Comparison of ENCODE assay signal across 14 cellular contexts in the genomic region with DNA sequence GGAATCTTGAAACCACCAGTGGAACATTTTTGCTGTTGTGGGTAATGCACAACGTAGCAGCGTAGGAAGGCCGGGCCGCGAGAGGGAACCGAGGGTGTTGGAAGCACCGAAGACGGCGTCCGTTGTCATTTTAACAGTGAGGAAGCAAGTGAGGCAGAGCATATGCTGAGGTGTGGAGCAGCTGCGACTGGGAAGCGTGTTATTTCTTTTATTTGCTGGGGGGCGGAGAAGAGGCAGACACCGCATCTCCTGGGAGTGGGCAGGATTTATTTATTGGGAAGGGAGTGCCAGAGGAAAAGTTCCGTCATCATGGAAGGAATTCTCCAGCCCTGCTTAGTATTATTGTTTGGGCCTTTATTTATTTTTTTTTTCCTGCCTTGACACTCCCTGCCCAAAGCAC.
DNase-seq lines count a peak whose midpoint lies in the region; ATAC-seq, FAIRE-seq and TF ChIP-seq lines count a peak whose summit lies in the region.
"Had no signal": no experiment of that assay in that cellular context is flagged by ENCODE, and none has a peak within 500 bp of the region (broad histone marks: within the 10 kb centered on the region; RNA-seq: fewer than 3 reads in every experiment).

No MANE protein-coding gene starts in this region.

- no peak overlapping the region for H3K9ac ChIP-seq in K562 (ENCODE audit: insufficient read depth in 1 of 2, low read depth in 2 of 2, low read length in 2 of 2)
- H3K9ac ChIP-seq in rectal smooth muscle tissue (ENCODE audit: low read length), result no peak overlapping the region

- WGBS in K562 (ENCODE audit: insufficient coverage, low coverage, missing lambda C conversion rate), result 3% methylated on average over 15 of the region's 15 CpGs

- no peak overlapping the region for H3K4me3 Mint-ChIP-seq in Calu3 (ENCODE audit: low read depth, unreplicated experiment)
- H3K4me3 Mint-ChIP-seq: activated CD4-positive, alpha-beta T cell treated with anti-CD3 and anti-CD28 coated beads, Interleukin-2, amount 10 ng/mL, durations not matched to agents 24 days and 14 days had no signal

- H3K36me3 Mint-ChIP-seq in Calu3 (ENCODE audit: insufficient read depth, unreplicated experiment), result no peaks in the 10 kb centered on the region

- H4K20me1 ChIP-seq in K562 (replicated peaks; ENCODE audit: control insufficient read depth, insufficient read depth, low read length), result peaks cover 4% of the 10 kb centered on the region; the same call in 1 of the 2 replicates

- BruUV-seq in K562 (replicated peaks; lab: Mats Ljungman, UMichigan) (no TSS peak), Calu3 (replicated peaks; lab: Mats Ljungman, UMichigan) (no TSS peak)

- H3K4me1 ChIP-seq in K562 (replicated peaks in 1 of 2; ENCODE audit: control insufficient read depth in 2 of 2, insufficient read depth in 2 of 2, low read length in 2 of 2), result no peaks in the 10 kb centered on the region
- H3K4me1 ChIP-seq in rectal smooth muscle tissue (ENCODE audit: control insufficient read depth, insufficient read depth, low read length), result peaks cover 62% of the 10 kb centered on the region
- H3K4me1 ChIP-seq: foreskin keratinocyte had no signal

- FAIRE-seq in K562 (lab: Jason Lieb, UNC), result no peak

- DNase-seq in AG04449 (ENCODE audit: low read depth, low spot score) (no peak), K562 (ENCODE audit: extremely low read depth in 1 of 4, low spot score in 3 of 4) (no peak), left ventricle myocardium superior (no peak), Calu3 (no peak), GM13977 (ENCODE audit: low spot score) (no peak)
- DNase-seq in stimulated activated CD4-positive, alpha-beta T cell treated with anti-CD3 and anti-CD28 coated beads, Interleukin-4, amount 100 ng/mL, for 4 hours, result no peak
- DNase-seq: activated CD4-positive, alpha-beta T cell treated with anti-CD3 and anti-CD28 coated beads, Interleukin-2, amount 10 ng/mL, durations not matched to agents 24 days and 14 days; DND-41; foreskin keratinocyte; kidney glomerular epithelial cell; NCI-H2107; T-helper 1 cell had no signal

- TF ChIP-seq CTCF in AG04449 (IDR thresholded peaks at IDR 0.05; ENCODE audit: insufficient read depth, low read length, missing control alignments) (no peak), K562 (IDR thresholded peaks at IDR 0.05 in 2 of 3, conservative IDR thresholded peaks at IDR 0.05 in 1 of 3; ENCODE audit: insufficient read depth in 2 of 3, low read depth in 1 of 3, low read length in 3 of 3) (no peak), Calu3 (IDR thresholded peaks at IDR 0.05; ENCODE audit: unreplicated experiment) (no peak), GM13977 (IDR thresholded peaks at IDR 0.05; ENCODE audit: extremely low read depth, insufficient read depth, missing control alignments) (no peak)

- H3K9me3 Mint-ChIP-seq in Calu3 (ENCODE audit: low read depth, unreplicated experiment), result no peaks in the 10 kb centered on the region
- H3K9me3 Mint-ChIP-seq: activated CD4-positive, alpha-beta T cell treated with anti-CD3 and anti-CD28 coated beads, Interleukin-2, amount 10 ng/mL, durations not matched to agents 24 days and 14 days had no signal

- H3K9me3 ChIP-seq in K562 (replicated peaks; ENCODE audit: control insufficient read depth, insufficient read depth, low read depth, low read length), result no peaks in the 10 kb centered on the region

- no peaks in the 10 kb centered on the region for H3K9me1 ChIP-seq in K562 (ENCODE audit: control insufficient read depth, insufficient read depth, low read length)

- POLR2A ChIA-PET in AG04449 (lab: Yijun Ruan, JAX) (no interaction called here), K562 (lab: Yijun Ruan, JAX) (interaction anchor here (1.2 to 1.4 kb wide), 2 partner anchors 9 to 28 kb away, joined by 4 to 5 read pairs; no protein-coding TSS in a partner anchor)

- no peak overlapping the region for H3K4me2 ChIP-seq in K562 (ENCODE audit: insufficient read depth, low read length)

- no peak for TF ChIP-seq POLR2A in K562 (conservative IDR thresholded peaks at IDR 0.05)

- no peak overlapping the region for H3K27ac ChIP-seq in K562 (ENCODE audit: extremely low read depth, low read depth, low read length)
- H3K27ac ChIP-seq in rectal smooth muscle tissue (ENCODE audit: low read depth, low read length), result peak overlapping the region; percentile 96
- H3K27ac ChIP-seq: foreskin keratinocyte had no signal

- no peak for TF ChIP-seq RAD21 in K562 (CRISPR knock-in tag; conservative IDR thresholded peaks at IDR 0.05 in 1 of 2, IDR thresholded peaks at IDR 0.05 in 1 of 2)

- H3K27me3 Mint-ChIP-seq in Calu3 (ENCODE audit: unreplicated experiment), result no peaks in the 10 kb centered on the region

- peak; percentile 14; the same call in 1 of the 3 replicates for ATAC-seq in K562
- ATAC-seq in left ventricle myocardium superior, result peak; percentile 66
- no peak for ATAC-seq in HG03520 (IDR thresholded peaks at IDR 0.05; ENCODE audit: unreplicated experiment)
- ATAC-seq: foreskin keratinocyte had no signal

- H3K36me3 ChIP-seq in K562 (ENCODE audit: control insufficient read depth, insufficient read depth, low read length), result no peaks in the 10 kb centered on the region
- no peaks in the 10 kb centered on the region for H3K36me3 ChIP-seq in rectal smooth muscle tissue (ENCODE audit: control insufficient read depth, insufficient read depth, low read length)

- intact Hi-C loops in K562 (cut with micrococcal nuclease) (no loop called here), left ventricle myocardium superior (cut with micrococcal nuclease) (no loop called here), Calu3 (cut with micrococcal nuclease; ENCODE audit: unreplicated experiment) (no loop called here)

- TF ChIP-seq EP300 in K562 (IDR thresholded peaks at IDR 0.05; ENCODE audit: low read length), result no peak

- peak overlapping the region; percentile 26; the same call in 1 of the 2 replicates for H3K4me3 ChIP-seq in AG04449 (ENCODE audit: low read depth, low read length)
- no peak overlapping the region for H3K4me3 ChIP-seq in K562
- H3K4me3 ChIP-seq in rectal smooth muscle tissue (ENCODE audit: low read length), result no peak overlapping the region

- in situ Hi-C loops in K562 (cut with MboI) (no loop called here), GM13977 (cut with MboI; ENCODE audit: low pct_unique_long_range_greater_than_20kb, low sequenced_read_pairs, unreplicated experiment) (no loop called here)

- H3K27ac Mint-ChIP-seq in Calu3 (ENCODE audit: unreplicated experiment), result no peak overlapping the region
- H3K27ac Mint-ChIP-seq: activated CD4-positive, alpha-beta T cell treated with anti-CD3 and anti-CD28 coated beads, Interleukin-2, amount 10 ng/mL, durations not matched to agents 24 days and 14 days had no signal

- no peaks in the 10 kb centered on the region for H3K4me1 Mint-ChIP-seq in Calu3 (ENCODE audit: low read depth, unreplicated experiment)

- H3K27me3 ChIP-seq in K562 (ENCODE audit: control insufficient read depth in 2 of 2, insufficient read depth in 2 of 2, low read length in 2 of 2), result peaks cover 37 to 80% of the 10 kb centered on the region in 2 experiments
- H3K27me3 ChIP-seq in rectal smooth muscle tissue (ENCODE audit: control insufficient read depth, insufficient read depth, low read length), result no peaks in the 10 kb centered on the region
- H3K27me3 ChIP-seq: foreskin keratinocyte had no signal

- CTCF ChIA-PET in AG04449 (lab: Yijun Ruan, JAX) (interaction anchor here (1.0 to 2.4 kb wide), 12 partner anchors 9 to 213 kb away, joined by 3 to 17 read pairs (median 4); no protein-coding TSS in a partner anchor), K562 (lab: Yijun Ruan, JAX; ENCODE audit: low intra/inter-chr PET ratio) (no interaction called here), Calu3 (lab: Charles Lee) (no interaction called here)

- H3K79me2 ChIP-seq in K562 (ENCODE audit: control insufficient read depth, insufficient read depth, low read length), result no peaks in the 10 kb centered on the region

- H2AFZ ChIP-seq in K562 (ENCODE audit: low read depth, low read length), result no peak overlapping the region

TF ChIP-seq in K562, 482 proteins besides CTCF, POLR2A, EP300 and RAD21:
- TF ChIP-seq MYBL2 (IDR thresholded peaks at IDR 0.05; ENCODE audit: low read depth) (no peak), MYBL2 (CRISPR knock-in tag; IDR thresholded peaks at IDR 0.05; ENCODE audit: borderline replicate concordance) (no peak), BRF1 (IDR thresholded peaks at IDR 0.05; ENCODE audit: borderline replicate concordance, extremely low read depth, insufficient read length) (no peak), KLF10 (CRISPR knock-in tag; IDR thresholded peaks at IDR 0.05) (no peak), CBX8 (IDR thresholded peaks at IDR 0.05; ENCODE audit: borderline replicate concordance, extremely low read depth, low read depth, low read length, poor library complexity, severe bottlenecking) (no peak), DNMT1 (IDR thresholded peaks at IDR 0.05) (no peak), NFXL1 (CRISPR knock-in tag; IDR thresholded peaks at IDR 0.05) (no peak), TAF9B (IDR thresholded peaks at IDR 0.05; ENCODE audit: partially characterized antibody) (no peak), ZNF79 (CRISPR knock-in tag; IDR thresholded peaks at IDR 0.05; ENCODE audit: low read depth) (no peak), SAP30 (IDR thresholded peaks at IDR 0.05; ENCODE audit: borderline replicate concordance, insufficient read depth, low read depth, low read length, poor library complexity, severe bottlenecking) (no peak)
- TF ChIP-seq, protein P1, sequence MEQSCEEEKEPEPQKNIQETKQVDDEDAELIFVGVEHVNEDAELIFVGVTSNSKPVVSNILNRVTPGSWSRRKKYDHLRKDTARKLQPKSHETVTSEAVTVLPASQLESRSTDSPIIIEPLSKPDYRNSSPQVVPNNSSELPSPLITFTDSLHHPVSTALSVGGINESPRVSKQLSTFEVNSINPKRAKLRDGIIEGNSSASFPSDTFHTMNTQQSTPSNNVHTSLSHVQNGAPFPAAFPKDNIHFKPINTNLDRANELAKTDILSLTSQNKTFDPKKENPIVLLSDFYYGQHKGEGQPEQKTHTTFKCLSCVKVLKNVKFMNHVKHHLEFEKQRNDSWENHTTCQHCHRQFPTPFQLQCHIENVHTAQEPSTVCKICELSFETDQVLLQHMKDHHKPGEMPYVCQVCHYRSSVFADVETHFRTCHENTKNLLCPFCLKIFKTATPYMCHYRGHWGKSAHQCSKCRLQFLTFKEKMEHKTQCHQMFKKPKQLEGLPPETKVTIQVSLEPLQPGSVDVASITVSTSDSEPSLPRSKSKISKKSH (CRISPR knock-in tag; IDR thresholded peaks at IDR 0.05), result no peak
